In the genomic region with DNA sequence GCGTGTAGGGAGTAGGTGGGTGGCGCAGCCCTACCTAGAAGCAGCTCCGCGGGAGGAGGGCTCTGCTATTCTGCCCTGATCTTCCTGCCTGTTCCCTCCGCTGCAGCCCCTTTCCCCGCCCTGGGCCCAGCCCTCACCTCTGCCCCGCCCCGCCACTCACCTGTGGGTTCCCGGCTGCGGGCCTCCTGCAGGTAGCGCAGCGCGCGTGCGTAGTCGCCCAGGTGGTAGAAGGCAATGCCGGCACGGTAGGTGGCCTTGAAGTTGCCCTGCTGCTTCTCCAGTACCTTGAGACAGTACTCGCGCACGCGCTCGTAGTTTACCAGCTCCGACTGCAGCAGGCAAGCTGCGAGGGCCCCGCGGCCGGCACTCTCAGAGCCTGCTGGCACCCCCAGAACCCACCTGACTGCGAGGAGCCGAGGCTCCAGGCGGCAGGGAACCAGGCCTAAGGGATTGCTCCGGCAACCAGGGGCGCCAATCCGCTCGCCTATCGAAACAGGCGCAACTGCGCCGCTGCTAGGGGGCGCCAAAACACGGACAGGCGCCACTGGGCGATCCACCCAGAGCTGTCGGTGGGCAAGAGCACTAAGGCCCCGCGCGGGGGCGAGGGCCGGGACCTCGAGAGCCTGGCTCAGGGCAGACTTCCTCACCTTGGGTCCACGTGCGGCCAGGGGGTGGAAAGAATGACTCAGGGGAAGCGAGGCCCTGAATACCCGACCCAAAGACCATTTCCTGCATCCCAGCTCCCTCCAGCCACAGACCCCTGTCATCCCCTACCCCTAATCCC, we compare ENCODE assay signal across 1 cellular context.
TF ChIP-seq lines count a peak whose summit lies in the region.

No MANE protein-coding gene starts in this region.

TF ChIP-seq in HCT116, 20 proteins besides CTCF, POLR2A, EP300 and RAD21 (continued from another document):
- TF ChIP-seq, protein P1, sequence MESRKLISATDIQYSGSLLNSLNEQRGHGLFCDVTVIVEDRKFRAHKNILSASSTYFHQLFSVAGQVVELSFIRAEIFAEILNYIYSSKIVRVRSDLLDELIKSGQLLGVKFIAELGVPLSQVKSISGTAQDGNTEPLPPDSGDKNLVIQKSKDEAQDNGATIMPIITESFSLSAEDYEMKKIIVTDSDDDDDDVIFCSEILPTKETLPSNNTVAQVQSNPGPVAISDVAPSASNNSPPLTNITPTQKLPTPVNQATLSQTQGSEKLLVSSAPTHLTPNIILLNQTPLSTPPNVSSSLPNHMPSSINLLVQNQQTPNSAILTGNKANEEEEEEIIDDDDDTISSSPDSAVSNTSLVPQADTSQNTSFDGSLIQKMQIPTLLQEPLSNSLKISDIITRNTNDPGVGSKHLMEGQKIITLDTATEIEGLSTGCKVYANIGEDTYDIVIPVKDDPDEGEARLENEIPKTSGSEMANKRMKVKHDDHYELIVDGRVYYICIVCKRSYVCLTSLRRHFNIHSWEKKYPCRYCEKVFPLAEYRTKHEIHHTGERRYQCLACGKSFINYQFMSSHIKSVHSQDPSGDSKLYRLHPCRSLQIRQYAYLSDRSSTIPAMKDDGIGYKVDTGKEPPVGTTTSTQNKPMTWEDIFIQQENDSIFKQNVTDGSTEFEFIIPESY (IDR thresholded peaks at IDR 0.05; ENCODE audit: extremely low read depth, insufficient replicate concordance, low read length): no peak
- no peak for TF ChIP-seq JUND (IDR thresholded peaks at IDR 0.05)
- TF ChIP-seq SIN3A (IDR thresholded peaks at IDR 0.05; ENCODE audit: low read depth): no peak
- peak; percentile 37 for TF ChIP-seq TCF7L2 (IDR thresholded peaks at IDR 0.05; ENCODE audit: borderline replicate concordance, extremely low read depth, insufficient read depth, insufficient read length)
- TF ChIP-seq ZFX (IDR thresholded peaks at IDR 0.05): peak; percentile 85; the same call in 1 of the 2 replicates
- TF ChIP-seq EZH2phosphoT487 (IDR thresholded peaks at IDR 0.05; ENCODE audit: borderline replicate concordance): no peak
- TF ChIP-seq EZH2 (IDR thresholded peaks at IDR 0.05): no peak
- no peak for TF ChIP-seq ZNF274 (IDR thresholded peaks at IDR 0.05; ENCODE audit: low read depth, low read length)
- no peak for TF ChIP-seq SRF (IDR thresholded peaks at IDR 0.05; ENCODE audit: low read depth)
- no peak for TF ChIP-seq YY1 (IDR thresholded peaks at IDR 0.05; ENCODE audit: extremely low read depth, insufficient replicate concordance, low read depth, low read length)
- TF ChIP-seq CEBPB (IDR thresholded peaks at IDR 0.05; ENCODE audit: low read depth): no peak
- TF ChIP-seq SP1 (IDR thresholded peaks at IDR 0.05; ENCODE audit: low read depth): no peak
